ENCODE assay signal across 9 cellular contexts in genomic region chr4:7960017-7960789, GRCh38. TPM values are rescaled to one million over a fixed set of nuclear protein-coding genes. Genes with fewer than 3 reads are reported as not detected.
DNase-seq lines count a peak whose midpoint lies in the region; ATAC-seq and TF ChIP-seq lines count a peak whose summit lies in the region.
"Had no signal": no experiment of that assay in that cellular context is flagged by ENCODE, and none has a peak within 500 bp of the region (broad histone marks: within the 10 kb centered on the region; RNA-seq: fewer than 3 reads in every experiment).

No MANE protein-coding gene starts in this region.

- no peak for TF ChIP-seq POLR2A in body of pancreas (IDR thresholded peaks at IDR 0.05)

- peak overlapping the region; percentile 30 for H3K9ac ChIP-seq in muscle layer of colon (ENCODE audit: low read length)

- no peak for TF ChIP-seq CTCF in body of pancreas (IDR thresholded peaks at IDR 0.05)

- H3K27me3 ChIP-seq in body of pancreas, result no peaks in the 10 kb centered on the region
- H3K27me3 ChIP-seq in muscle layer of colon (ENCODE audit: control insufficient read depth in 1 of 2, insufficient read depth in 2 of 2, low read length in 2 of 2), result no peaks in the 10 kb centered on the region
- no peaks in the 10 kb centered on the region for H3K27me3 ChIP-seq in aorta (ENCODE audit: control insufficient read depth in 1 of 2, insufficient read depth in 2 of 2, low read length in 1 of 2)

- H3K4me1 ChIP-seq in body of pancreas (peaks cover 33% of the 10 kb centered on the region), muscle layer of colon (ENCODE audit: insufficient read depth, low read length) (peaks cover 33% of the 10 kb centered on the region), aorta (ENCODE audit: control insufficient read depth in 1 of 2, insufficient read depth in 2 of 2, low read length in 2 of 2) (no peaks in the 10 kb centered on the region)

- intact Hi-C loops in body of pancreas (cut with DNase I), result no loop called here
- intact Hi-C loops in aorta (cut with DNase I), result no loop called here

- peak; percentile 32 for DNase-seq in stimulated activated CD4-positive, alpha-beta T cell treated with anti-CD3 and anti-CD28 coated beads, Interleukin-4, amount 100 ng/mL, for 24 hours
- DNase-seq in stimulated activated CD4-positive, alpha-beta T cell treated with anti-CD3 and anti-CD28 coated beads, Interleukin-4, amount 100 ng/mL, for 4 hours, result no peak
- DNase-seq in body of pancreas (no peak), aorta (no peak), GM03348 (ENCODE audit: low spot score) (no peak)

- H3K36me3 ChIP-seq in body of pancreas (replicated peaks in 1 of 2; ENCODE audit: insufficient read depth in 1 of 2, low read depth in 2 of 2) (no peaks in the 10 kb centered on the region), muscle layer of colon (ENCODE audit: insufficient read depth, low read length) (no peaks in the 10 kb centered on the region), aorta (ENCODE audit: control insufficient read depth in 1 of 2, insufficient read depth in 2 of 2, low read length in 1 of 2) (no peaks in the 10 kb centered on the region)

- H3K9me3 ChIP-seq in body of pancreas, result no peaks in the 10 kb centered on the region
- H3K9me3 ChIP-seq in muscle layer of colon (ENCODE audit: low read length), result no peaks in the 10 kb centered on the region
- H3K9me3 ChIP-seq in aorta (ENCODE audit: control insufficient read depth, low read length), result no peaks in the 10 kb centered on the region

- H3K27ac ChIP-seq in body of pancreas (peak overlapping the region in 3 of 4 donors; percentile 58 to 76 (median 59)), muscle layer of colon (ENCODE audit: low read depth, low read length) (peak overlapping the region; percentile 71), aorta (ENCODE audit: low read depth in 1 of 2, low read length in 2 of 2) (peak overlapping the region in 1 of 2 donors; percentile 55)

- WGBS in body of pancreas, 2 donors, result 70 to 75% methylated on average over 6 to 11 of the region's 11 CpGs
- WGBS in aorta, 2 donors, result 68 to 71% methylated on average over 11 of the region's 11 CpGs

- ATAC-seq in body of pancreas (peak; percentile 7), aorta (ENCODE audit: low FRiP score) (peak; percentile 63), HG02759 (IDR thresholded peaks at IDR 0.05; ENCODE audit: unreplicated experiment) (no peak), HG02840 (IDR thresholded peaks at IDR 0.05; ENCODE audit: low FRiP score, unreplicated experiment) (no peak)

- no peak overlapping the region for H3K4me3 ChIP-seq in body of pancreas
- peak overlapping the region in 1 of 2 donors; percentile 11 for H3K4me3 ChIP-seq in muscle layer of colon (ENCODE audit: low read depth in 1 of 2, low read length in 2 of 2)
- no peak overlapping the region for H3K4me3 ChIP-seq in aorta (ENCODE audit: low read length in 2 of 2)
- H3K4me3 ChIP-seq: lung had no signal

RNA-seq across cellular contexts. Expression of gene AFAP1, which starts 20.5 kb away (rescaled TPM):
- total RNA-seq in body of pancreas, result 10 to 100 TPM in 1 of 2 donors, 1 to 10 TPM in 1; 9.6 to 35.3 TPM
- total RNA-seq in aorta, result 10 to 100 TPM; 40.5 to 60.5 TPM
- 10 to 100 TPM in 1 of 2 donors, 1 to 10 TPM in 1; 4.6 to 13.3 TPM for polyA plus RNA-seq in aorta

Comparison
In these comparisons a context has a peak if more than half of its experiments do, and no peak if none do; other contexts are left out.
1. ATAC-seq: peak in body of pancreas (single experiment) and aorta (single experiment); none in HG02759 (single experiment) and HG02840 (single experiment).